In genomic region chr3:76039431-76039830, GRCh38 we compare ENCODE assay signal across 28 cellular contexts.
DNase-seq lines count a peak whose midpoint lies in the region; ATAC-seq and TF ChIP-seq lines count a peak whose summit lies in the region.
"Had no signal": no experiment of that assay in that cellular context is flagged by ENCODE, and none has a peak within 500 bp of the region (broad histone marks: within the 10 kb centered on the region; RNA-seq: fewer than 3 reads in every experiment).

No MANE protein-coding gene starts in this region.

- H3K36me3 ChIP-seq in ACC112 (ENCODE audit: insufficient read depth, low read length) (peaks cover 5% of the 10 kb centered on the region; the same call in 1 of the 2 replicates), brain microvascular endothelial cell (replicated peaks) (no peaks in the 10 kb centered on the region), iPS-20b (ENCODE audit: insufficient read depth, low read depth, low read length) (no peaks in the 10 kb centered on the region)
- H3K36me3 ChIP-seq: gastrocnemius medialis, ovary, right atrium auricular region, upper lobe of left lung had no signal

- H3K27me3 ChIP-seq in ACC112 (ENCODE audit: insufficient read depth, low read length) (no peaks in the 10 kb centered on the region), brain microvascular endothelial cell (replicated peaks) (no peaks in the 10 kb centered on the region), iPS-20b (ENCODE audit: insufficient read depth, low read length) (no peaks in the 10 kb centered on the region)
- H3K27me3 ChIP-seq: dorsolateral prefrontal cortex, gastrocnemius medialis, ovary, right atrium auricular region, upper lobe of left lung had no signal

- H3K4me3 ChIP-seq in ACC112 (ENCODE audit: low read depth, low read length) (peak overlapping the region; percentile 49), brain microvascular endothelial cell (ENCODE audit: low read depth, low read length) (no peak overlapping the region), iPS-20b (ENCODE audit: low read length) (peak overlapping the region; percentile 29)
- H3K4me3 ChIP-seq: dorsolateral prefrontal cortex, gastrocnemius medialis, ovary, right atrium auricular region, upper lobe of left lung had no signal

- H3K27ac Mint-ChIP-seq in stimulated activated effector memory CD8-positive, alpha-beta T cell treated with anti-CD3 and anti-CD28 coated beads, Interleukin-12 subunit alpha, Interleukin-12 subunit beta, amount 100 ng/mL, for 72 hours: no peak overlapping the region
- H3K27ac Mint-ChIP-seq: activated CD8-positive, alpha-beta T cell treated with anti-CD3 and anti-CD28 coated beads, Interleukin-2, amount 10 ng/mL, durations not matched to agents 7 days and 5 days; naive thymus-derived CD8-positive, alpha-beta T cell had no signal

- H3K36me3 Mint-ChIP-seq in stimulated activated effector memory CD8-positive, alpha-beta T cell treated with anti-CD3 and anti-CD28 coated beads, Interleukin-12 subunit alpha, Interleukin-12 subunit beta, amount 100 ng/mL, for 72 hours: no peaks in the 10 kb centered on the region
- H3K36me3 Mint-ChIP-seq: naive thymus-derived CD8-positive, alpha-beta T cell had no signal

- peak overlapping the region; percentile 71 for H3K27ac ChIP-seq in ACC112 (ENCODE audit: low read depth, low read length)
- peak overlapping the region; percentile 24 for H3K27ac ChIP-seq in brain microvascular endothelial cell
- peak overlapping the region; percentile 99 for H3K27ac ChIP-seq in iPS-20b (ENCODE audit: low read length)
- H3K27ac ChIP-seq: dorsolateral prefrontal cortex, gastrocnemius medialis, ovary, right atrium auricular region, upper lobe of left lung had no signal

- TF ChIP-seq CTCF in brain microvascular endothelial cell (IDR thresholded peaks at IDR 0.05; ENCODE audit: low read depth, low read length, missing control alignments): no peak

- ATAC-seq in stimulated activated effector memory CD8-positive, alpha-beta T cell treated with anti-CD3 and anti-CD28 coated beads, Interleukin-12 subunit alpha, Interleukin-12 subunit beta, amount 100 ng/mL, for 72 hours: no peak
- ATAC-seq: activated CD8-positive, alpha-beta T cell treated with anti-CD3 and anti-CD28 coated beads, Interleukin-2, amount 10 ng/mL, durations not matched to agents 7 days and 5 days; gastrocnemius medialis; left cardiac atrium; naive thymus-derived CD8-positive, alpha-beta T cell had no signal

- H3K79me2 ChIP-seq in ACC112 (ENCODE audit: control insufficient read depth, insufficient read depth, low read length, unreplicated experiment): no peaks in the 10 kb centered on the region

- H3K9ac ChIP-seq in iPS-20b (ENCODE audit: low read depth, low read length): peak overlapping the region; percentile 72

- DNase-seq in HT1080 (ENCODE audit: low read depth) (peak; percentile 61), brain microvascular endothelial cell (no peak), midbrain (lab: John Stamatoyannopoulos, UW) (no peak), COLO668 (lab: John Stamatoyannopoulos, UW; ENCODE audit: unreplicated experiment) (no peak), islet precursor cell (no peak)
- no peak for DNase-seq in stimulated activated effector memory CD8-positive, alpha-beta T cell treated with anti-CD3 and anti-CD28 coated beads, Interleukin-12 subunit alpha, Interleukin-12 subunit beta, amount 100 ng/mL, for 72 hours (ENCODE audit: low spot score in 2 of 2)
- DNase-seq: activated CD4-positive, alpha-beta T cell treated with anti-CD3 and anti-CD28 coated beads for 1 hour; activated CD8-positive, alpha-beta T cell treated with anti-CD3 and anti-CD28 coated beads, Interleukin-2, amount 10 ng/mL, durations not matched to agents 7 days and 5 days; activated T-cell treated with anti-CD3 and anti-CD28 coated beads, Interleukin-2, amount 50 U/mL, for 1 hour; amniotic stem cell; Caco-2; DND-41; dorsolateral prefrontal cortex; gastrocnemius medialis; H7; Karpas-422; left cardiac atrium; mesendoderm; naive thymus-derived CD8-positive, alpha-beta T cell; NCI-H187; NCI-H226; ovary; SHP77 treated with DMSO at 0.1 percent for 48 hours; stimulated activated CD8-positive, alpha-beta memory T cell treated with anti-CD3 and anti-CD28 coated beads, Interleukin-4, amount 100 ng/mL, for 48 hours; upper lobe of left lung had no signal

- H3K4me3 Mint-ChIP-seq in stimulated activated effector memory CD8-positive, alpha-beta T cell treated with anti-CD3 and anti-CD28 coated beads, Interleukin-12 subunit alpha, Interleukin-12 subunit beta, amount 100 ng/mL, for 72 hours: no peak overlapping the region
- H3K4me3 Mint-ChIP-seq: activated CD8-positive, alpha-beta T cell treated with anti-CD3 and anti-CD28 coated beads, Interleukin-2, amount 10 ng/mL, durations not matched to agents 7 days and 5 days; naive thymus-derived CD8-positive, alpha-beta T cell had no signal

- in situ Hi-C loops in brain microvascular endothelial cell (cut with HindIII; ENCODE audit: low pct_ligation_motif_present, low sequenced_read_pairs): no loop called here

- H3K9me3 ChIP-seq in iPS-20b (ENCODE audit: insufficient read depth, low read depth, low read length): no peaks in the 10 kb centered on the region
- H3K9me3 ChIP-seq: Caco-2, gastrocnemius medialis, ovary, right atrium auricular region, upper lobe of left lung had no signal

- peak overlapping the region; percentile 61 for H2AFZ ChIP-seq in ACC112 (ENCODE audit: low read length, unreplicated experiment)

- H3K9me3 Mint-ChIP-seq in stimulated activated effector memory CD8-positive, alpha-beta T cell treated with anti-CD3 and anti-CD28 coated beads, Interleukin-12 subunit alpha, Interleukin-12 subunit beta, amount 100 ng/mL, for 72 hours: peaks cover 8% of the 10 kb centered on the region

- no peaks in the 10 kb centered on the region for H3K4me1 Mint-ChIP-seq in stimulated activated effector memory CD8-positive, alpha-beta T cell treated with anti-CD3 and anti-CD28 coated beads, Interleukin-12 subunit alpha, Interleukin-12 subunit beta, amount 100 ng/mL, for 72 hours
- H3K4me1 Mint-ChIP-seq: naive thymus-derived CD8-positive, alpha-beta T cell had no signal

- H3K4me1 ChIP-seq in ACC112 (ENCODE audit: control insufficient read depth, insufficient read depth, low read length, unreplicated experiment) (peaks cover 49% of the 10 kb centered on the region), iPS-20b (ENCODE audit: insufficient read depth, low read length) (peaks cover 36% of the 10 kb centered on the region)
- H3K4me1 ChIP-seq: gastrocnemius medialis, right atrium auricular region, upper lobe of left lung had no signal

Comparison
In these comparisons a context has a peak if more than half of its experiments do, and no peak if none do; other contexts are left out.
1. H3K27ac ChIP-seq: peak in every context shown above with its lines; median percentile 99 in iPS-20b; 71 in ACC112; 24 in brain microvascular endothelial cell.